ENCODE assay signal across 1 cellular context in genomic region chr4:99084595-99084994, GRCh38.
TF ChIP-seq lines count a peak whose summit lies in the region.

No MANE protein-coding gene starts in this region.

TF ChIP-seq in HepG2, 621 proteins besides CTCF, POLR2A, EP300 and RAD21:
- TF ChIP-seq ZNF33B (CRISPR knock-in tag; IDR thresholded peaks at IDR 0.05): no peak
- TF ChIP-seq ZNF232 (CRISPR knock-in tag; IDR thresholded peaks at IDR 0.05; ENCODE audit: borderline replicate concordance): no peak
- no peak for TF ChIP-seq ZNF761 (CRISPR knock-in tag; conservative IDR thresholded peaks at IDR 0.05)
- TF ChIP-seq MAFF (IDR thresholded peaks at IDR 0.05; ENCODE audit: low read depth, low read length): peak; percentile 87
- peak; percentile 63 to 90 for TF ChIP-seq MAFK (conservative IDR thresholded peaks at IDR 0.05 in 1 of 2, IDR thresholded peaks at IDR 0.05 in 1 of 2; ENCODE audit: low read length in 2 of 2)
- no peak for TF ChIP-seq ASH2L (IDR thresholded peaks at IDR 0.05; ENCODE audit: insufficient read length, low read depth, low read length)
- peak; percentile 2; the same call in 1 of the 2 replicates for TF ChIP-seq POLR2G (IDR thresholded peaks at IDR 0.05; ENCODE audit: low read depth, low read length)
